ENCODE assay signal across 26 cellular contexts in the genomic region with DNA sequence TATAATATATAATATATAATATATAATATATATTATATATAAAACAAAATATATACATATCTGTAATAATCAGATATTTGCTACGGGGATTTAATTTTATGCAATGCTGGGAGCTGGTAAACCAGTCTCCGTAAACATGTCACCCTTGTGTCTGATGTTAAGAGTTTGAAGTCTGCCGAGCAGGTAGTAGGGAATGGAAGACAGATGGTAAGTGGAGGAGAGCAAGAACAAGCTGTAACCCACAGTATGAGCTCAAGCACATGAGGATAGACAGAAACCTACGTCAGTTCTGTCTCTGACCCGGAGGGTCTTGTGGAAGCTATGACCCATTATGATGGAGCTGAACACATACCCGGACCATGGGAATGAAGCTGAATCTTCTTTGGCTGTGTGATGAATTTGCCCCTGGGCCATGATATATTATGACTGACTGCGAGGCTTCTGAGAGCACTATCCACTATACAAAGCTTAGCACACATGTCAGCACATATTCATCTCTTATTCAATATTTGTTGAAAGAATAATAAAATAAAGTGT. TPM values are rescaled to one million over a fixed set of nuclear protein-coding genes. Genes with fewer than 3 reads are reported as not detected.
DNase-seq lines count a peak whose midpoint lies in the region; ATAC-seq and TF ChIP-seq lines count a peak whose summit lies in the region.
"Had no signal": no experiment of that assay in that cellular context is flagged by ENCODE, and none has a peak within 500 bp of the region (broad histone marks: within the 10 kb centered on the region; RNA-seq: fewer than 3 reads in every experiment).

No MANE protein-coding gene starts in this region.

- H3K9me2 ChIP-seq in SK-N-SH = no peaks in the 10 kb centered on the region
- 0 out of 2 replicates have a peak, but pooled peaks cover 5% of the 10 kb centered on the region for H3K9me2 ChIP-seq in HCT116 (ENCODE audit: insufficient read depth)

- ATAC-seq in SK-N-SH treated with all-trans-retinoic acid at 6 μM for 48 hours = no peak
- ATAC-seq in HCT116 = no peak
- peak; percentile 48 for ATAC-seq in foreskin keratinocyte
- ATAC-seq in esophagus mucosa = no peak
- ATAC-seq: gastroesophageal sphincter; left lobe of liver; sciatic nerve; stimulated activated effector memory CD8-positive, alpha-beta T cell treated with anti-CD3 and anti-CD28 coated beads, Interleukin-12 subunit alpha, Interleukin-12 subunit beta, amount 100 ng/mL, for 72 hours had no signal

- H3K9ac ChIP-seq in SK-N-SH = no peak overlapping the region
- no peak overlapping the region for H3K9ac ChIP-seq in HCT116 (ENCODE audit: low read length)
- H3K9ac ChIP-seq: BLaER1 treated with 17β-estradiol and CSF1 and Interleukin-3, amounts not matched to agents 10 nM and 100 nM had no signal

- TF ChIP-seq RAD21 in SK-N-SH (IDR thresholded peaks at IDR 0.05; ENCODE audit: low read length) = no peak
- TF ChIP-seq RAD21 in HCT116 (IDR thresholded peaks at IDR 0.05; ENCODE audit: low read depth) = no peak

- H3K4me2 ChIP-seq in SK-N-SH (no peak overlapping the region), HCT116 (ENCODE audit: low read length) (no peak overlapping the region)
- H3K4me2 ChIP-seq: BLaER1 treated with 17β-estradiol and CSF1 and Interleukin-3, amounts not matched to agents 10 nM and 100 nM had no signal

- H3K4me3 ChIP-seq in SK-N-SH (ENCODE audit: low read depth in 2 of 2, low read length in 1 of 2) (no peak overlapping the region), HCT116 (replicated peaks in 1 of 2; ENCODE audit: low read depth in 1 of 2, low read length in 2 of 2) (no peak overlapping the region)
- H3K4me3 ChIP-seq: BLaER1 treated with 17β-estradiol and CSF1 and Interleukin-3, amounts not matched to agents 10 nM and 100 nM; esophagus muscularis mucosa; gastroesophageal sphincter; testis had no signal

- H2AFZ ChIP-seq in SK-N-SH (ENCODE audit: low read depth) (peak overlapping the region; percentile 75; the same call in 1 of the 2 replicates), HCT116 (ENCODE audit: low read depth, low read length, poor library complexity, severe bottlenecking) (peak overlapping the region; percentile 19)

- H3K27me3 ChIP-seq in SK-N-SH (ENCODE audit: insufficient read depth) = no peaks in the 10 kb centered on the region
- no peaks in the 10 kb centered on the region for H3K27me3 ChIP-seq in HCT116 (ENCODE audit: insufficient read depth, low read length)
- no peaks in the 10 kb centered on the region for H3K27me3 ChIP-seq in foreskin keratinocyte
- H3K27me3 ChIP-seq: BLaER1 treated with 17β-estradiol and CSF1 and Interleukin-3, amounts not matched to agents 10 nM and 100 nM; esophagus muscularis mucosa; gastroesophageal sphincter; neutrophil; testis had no signal

- no peaks in the 10 kb centered on the region for H3F3A ChIP-seq in SK-N-SH (replicated peaks; ENCODE audit: insufficient read depth)

- intact Hi-C loops in HCT116 (cut with micrococcal nuclease) = loop anchor here (2.0 kb wide), 2 partner anchors 69 to 277 kb away; no protein-coding TSS in a partner anchor

- no peaks in the 10 kb centered on the region for H3K4me1 ChIP-seq in SK-N-SH (ENCODE audit: control insufficient read depth in 1 of 2, insufficient read depth in 2 of 2, low read depth in 1 of 2, low read length in 1 of 2)
- no peaks in the 10 kb centered on the region for H3K4me1 ChIP-seq in HCT116 (ENCODE audit: control insufficient read depth in 1 of 2, insufficient read depth in 2 of 2, low read length in 2 of 2)
- no peaks in the 10 kb centered on the region for H3K4me1 ChIP-seq in foreskin keratinocyte
- H3K4me1 ChIP-seq: BLaER1 treated with 17β-estradiol and CSF1 and Interleukin-3, amounts not matched to agents 10 nM and 100 nM; esophagus muscularis mucosa; gastroesophageal sphincter had no signal

- BruUV-seq in HCT116 (replicated peaks; lab: Mats Ljungman, UMichigan) = no TSS peak

- POLR2A ChIA-PET in SK-N-SH (lab: Yijun Ruan, JAX) (no interaction called here), HCT116 (lab: Charles Lee) (no interaction called here)

- in situ Hi-C loops in SK-MEL-5 (cut with HindIII; ENCODE audit: low pct_unique_long_range_greater_than_20kb, low sequenced_read_pairs) = no loop called here

- CTCF ChIA-PET in SK-N-SH (lab: Yijun Ruan, JAX) (interaction anchor here (0.8 to 1.4 kb wide), 6 partner anchors 14 to 744 kb away, joined by 3 to 6 read pairs (median 4); no protein-coding TSS in a partner anchor), HCT116 (lab: Charles Lee) (interaction anchor here (0.8 to 1.1 kb wide), 2 partner anchors 278 to 1136 kb away, joined by 3 read pairs; no protein-coding TSS in a partner anchor)

- H3K9me3 ChIP-seq in SK-N-SH (no peaks in the 10 kb centered on the region), HCT116 (ENCODE audit: control insufficient read depth in 1 of 2, insufficient read depth in 1 of 2, low read depth in 1 of 2, low read length in 2 of 2) (no peaks in the 10 kb centered on the region)
- H3K9me3 ChIP-seq: BLaER1 treated with 17β-estradiol and CSF1 and Interleukin-3, amounts not matched to agents 10 nM and 100 nM; esophagus muscularis mucosa; gastroesophageal sphincter; neutrophil; testis had no signal

- H4K20me1 ChIP-seq in SK-N-SH (ENCODE audit: insufficient read depth) = no peaks in the 10 kb centered on the region
- no peaks in the 10 kb centered on the region for H4K20me1 ChIP-seq in HCT116 (ENCODE audit: insufficient read depth)
- H4K20me1 ChIP-seq: BLaER1 treated with 17β-estradiol and CSF1 and Interleukin-3, amounts not matched to agents 10 nM and 100 nM had no signal

- RAD21 ChIA-PET in HCT116 (lab: Charles Lee; ENCODE audit: low non-redundant PET in 1 of 2, low total read pairs in 2 of 2, uncharacterized antibody in 2 of 2, unreplicated experiment in 2 of 2) = no interaction called here

- H3K27ac ChIP-seq in SK-N-SH (ENCODE audit: low read depth in 2 of 2, low read length in 1 of 2) (no peak overlapping the region), HCT116 (ENCODE audit: low read depth, low read length) (no peak overlapping the region), foreskin keratinocyte (no peak overlapping the region)
- H3K27ac ChIP-seq: BLaER1 treated with 17β-estradiol and CSF1 and Interleukin-3, amounts not matched to agents 10 nM and 100 nM; esophagus muscularis mucosa; gastroesophageal sphincter; neutrophil; RWPE1; testis; VCaP had no signal

- no peak for TF ChIP-seq CTCF in SK-N-SH (IDR thresholded peaks at IDR 0.05)
- TF ChIP-seq CTCF in HCT116 (IDR thresholded peaks at IDR 0.05 in 2 of 3, conservative IDR thresholded peaks at IDR 0.05 in 1 of 3; ENCODE audit: borderline replicate concordance in 1 of 3, insufficient read depth in 1 of 3, low read depth in 2 of 3, low read length in 2 of 3) = no peak
- TF ChIP-seq CTCF in foreskin keratinocyte (conservative IDR thresholded peaks at IDR 0.05) = no peak

- DNase-seq in SK-N-SH = no peak
- DNase-seq in HCT116 (ENCODE audit: low read depth, low spot score) = no peak
- DNase-seq in SK-MEL-5 (ENCODE audit: low read depth, low spot score) = peak; percentile 61
- no peak for DNase-seq in foreskin keratinocyte
- no peak for DNase-seq in AML-193 (lab: John Stamatoyannopoulos, UW)
- DNase-seq in NCI-H1048 (lab: John Stamatoyannopoulos, UW) = no peak
- DNase-seq: activated CD4-positive, alpha-beta T cell treated with anti-CD3 and anti-CD28 coated beads for 48 hours; activated T-cell treated with anti-CD3 and anti-CD28 coated beads, Interleukin-2, amount 50 U/mL, for 48 hours; central memory CD4-positive, alpha-beta T cell; DND-41; mesenchymal stem cell; NCI-H1436 treated with DMSO at 0.1 percent for 48 hours; NCI-H510A; stimulated activated CD4-positive, alpha-beta T cell treated with anti-CD3 and anti-CD28 coated beads, Interleukin-4, amount 100 ng/mL, for 24 hours; testis had no signal

- no peaks in the 10 kb centered on the region for H3K79me2 ChIP-seq in SK-N-SH (ENCODE audit: insufficient read depth)
- no peaks in the 10 kb centered on the region for H3K79me2 ChIP-seq in HCT116 (ENCODE audit: insufficient read depth, low read length)

- no peak for TF ChIP-seq EP300 in SK-N-SH (IDR thresholded peaks at IDR 0.05; ENCODE audit: borderline replicate concordance in 1 of 2, low read depth in 1 of 2, low read length in 1 of 2)

- whole genome bisulfite sequencing in SK-N-SH (ENCODE audit: low lambda C conversion rate) = 80% methylated on average over 7 of the region's 7 CpGs

- H3K36me3 ChIP-seq in SK-N-SH (replicated peaks in 1 of 2; ENCODE audit: control insufficient read depth in 1 of 2, insufficient read depth in 2 of 2, low read length in 1 of 2) (no peaks in the 10 kb centered on the region), HCT116 (ENCODE audit: control insufficient read depth in 1 of 2, insufficient read depth in 2 of 2, low read length in 2 of 2) (no peaks in the 10 kb centered on the region)
- H3K36me3 ChIP-seq: BLaER1 treated with 17β-estradiol and CSF1 and Interleukin-3, amounts not matched to agents 10 nM and 100 nM; esophagus muscularis mucosa; gastroesophageal sphincter; neutrophil had no signal

- TF ChIP-seq POLR2A in HCT116 (IDR thresholded peaks at IDR 0.05; ENCODE audit: borderline replicate concordance, extremely low read depth, insufficient read depth, insufficient read length) = no peak

TF ChIP-seq in SK-N-SH, 30 proteins besides CTCF, POLR2A, EP300 and RAD21 (continues in another document):
- TF ChIP-seq MEF2A (IDR thresholded peaks at IDR 0.05; ENCODE audit: borderline replicate concordance, low read depth) (no peak), FOXJ3 (CRISPR knock-in tag; IDR thresholded peaks at IDR 0.05) (no peak)

TF ChIP-seq in SK-N-SH treated with all-trans-retinoic acid at 6 μM for 48 hours, 23 proteins besides CTCF, POLR2A, EP300 and RAD21:
- TF ChIP-seq ZNF70 (CRISPR knock-in tag; IDR thresholded peaks at IDR 0.05) = no peak
TF ChIP-seq in SK-N-SH treated with all-trans-retinoic acid at 6 μM for 48 hours: peak in this region for 0.

TF ChIP-seq in HCT116, 20 proteins besides CTCF, POLR2A, EP300 and RAD21 (continues in another document):
- TF ChIP-seq EZH2 (IDR thresholded peaks at IDR 0.05) (no peak), SIN3A (IDR thresholded peaks at IDR 0.05; ENCODE audit: low read depth) (no peak), POLR2AphosphoS5 (IDR thresholded peaks at IDR 0.05; ENCODE audit: low read depth, low read length) (no peak), FOSL1 (IDR thresholded peaks at IDR 0.05; ENCODE audit: low read depth) (no peak), CBX3 (IDR thresholded peaks at IDR 0.05; ENCODE audit: low read depth) (no peak)

RNA-seq across cellular contexts. Expression of gene TIGD2, which starts 46.2 kb away (rescaled TPM):
- polyA plus RNA-seq in SK-N-SH (2012; rRNA removed) (0.84 and 0.96 TPM in 2 replicates), foreskin keratinocyte (4.3 and 5.9 TPM in 2 replicates)
- 1.3 and 1.5 TPM in 2 replicates for polyA plus RNA-seq in SK-N-SH (2012; cell fraction: cytosol; rRNA removed)
- 0.40 and 0.61 TPM in 2 replicates for polyA plus RNA-seq in SK-N-SH (2012; cell fraction: nucleus; rRNA removed)
- total RNA-seq in HCT116 (2021; ENCODE audit: unreplicated experiment) (10.3 TPM), foreskin keratinocyte (9.7 and 11.0 TPM in 2 replicates), esophagus mucosa (3.6 TPM)
- 3.7 and 6.1 TPM in 2 replicates for polyA plus RNA-seq in HCT116 (2012)
- total RNA-seq in SK-MEL-5 (2014; rRNA removed; shearing (Covaris generic)) = 15.2 and 15.9 TPM in 2 replicates
- polyA plus RNA-seq in SK-MEL-5 (2015; cell fraction: cytosol; rRNA removed) = 8.1 and 10.9 TPM in 2 replicates
- polyA plus RNA-seq in SK-MEL-5 (2015; cell fraction: nucleus; rRNA removed) = 10.2 and 11.5 TPM in 2 replicates
